In genomic region chr1:204343247-204343646, GRCh38 we compare ENCODE assay signal across 26 cellular contexts.
"Had no signal": no experiment of that assay in that cellular context is flagged by ENCODE, and none has a peak within 500 bp of the region (broad histone marks: within the 10 kb centered on the region; RNA-seq: fewer than 3 reads in every experiment).

No MANE protein-coding gene starts in this region.

- FAIRE-seq: endothelial cell of umbilical vein, islet of Langerhans, urothelium cell line had no signal

- H3K4me1 ChIP-seq: left lung had no signal

- H3K27ac ChIP-seq: coronary artery, esophagus squamous epithelium, heart right ventricle, left lung, neural progenitor cell, prostate gland, skin epidermis, spleen, thoracic aorta, tibial nerve, upper lobe of left lung had no signal

- H3K9ac ChIP-seq: neural progenitor cell had no signal

- H3K4me3 ChIP-seq: coronary artery, esophagus squamous epithelium, heart right ventricle, left lung, mucosa of descending colon, neural progenitor cell, prostate gland, skin epidermis, spleen, thoracic aorta, tibial nerve, upper lobe of left lung had no signal

- H2AFZ ChIP-seq: neural progenitor cell had no signal

- ATAC-seq: heart right ventricle; left cardiac atrium; left lung; mucosa of descending colon; natural killer cell treated with Interleukin-12 subunit alpha and Interleukin-12 subunit beta and Interleukin-15 and Interleukin-18, amount 100 ng/mL, for 72 hours; right cardiac atrium; stimulated activated naive B cell treated with anti-CD40 and anti-IgM and Interleukin-4, amounts not matched to agents 10 μg/mL and 1 μg/mL and 100 μg/mL, for 72 hours had no signal

- H3K9me3 ChIP-seq: esophagus squamous epithelium, heart right ventricle, left lung, mucosa of descending colon, prostate gland, spleen, thoracic aorta, tibial nerve, upper lobe of left lung had no signal

- H3K36me3 ChIP-seq: esophagus squamous epithelium, heart right ventricle, left lung, neural progenitor cell, prostate gland, spleen, thoracic aorta, tibial nerve, upper lobe of left lung had no signal

- H3K27me3 ChIP-seq: esophagus squamous epithelium, heart right ventricle, left lung, spleen, tibial nerve, upper lobe of left lung had no signal

- H3K4me2 ChIP-seq: neural progenitor cell had no signal

- DNase-seq: dermis blood vessel endothelial cell; effector memory CD4-positive, alpha-beta T cell; esophagus squamous epithelium; foreskin melanocyte; glutamatergic neuron; heart right ventricle; hippocampal formation; left cardiac atrium; left lung; mesenchymal stem cell; mucosa of descending colon; naive B cell; right cardiac atrium; spleen; stimulated activated naive B cell treated with anti-CD40 and anti-IgM and Interleukin-4, amounts not matched to agents 10 μg/mL and 1 μg/mL and 100 μg/mL, for 72 hours; upper lobe of left lung had no signal
